17 cellular contexts compared by ENCODE assay signal in genomic region chr7:132295198-132295597, GRCh38.
DNase-seq lines count a peak whose midpoint lies in the region; ATAC-seq and TF ChIP-seq lines count a peak whose summit lies in the region.
"Had no signal": no experiment of that assay in that cellular context is flagged by ENCODE, and none has a peak within 500 bp of the region (broad histone marks: within the 10 kb centered on the region; RNA-seq: fewer than 3 reads in every experiment).

No MANE protein-coding gene starts in this region.

- no peak overlapping the region for H3K4ac ChIP-seq in mesenchymal stem cell (ENCODE audit: low read depth in 1 of 2, low read length in 2 of 2)

- TF ChIP-seq POLR2A in suprapubic skin (IDR thresholded peaks at IDR 0.05), result no peak
- no peak for TF ChIP-seq POLR2A in right lobe of liver (IDR thresholded peaks at IDR 0.05)

- H3K9me3 ChIP-seq in mesenchymal stem cell (ENCODE audit: control insufficient read depth, low read length) (no peaks in the 10 kb centered on the region), suprapubic skin (no peaks in the 10 kb centered on the region), right lobe of liver (no peaks in the 10 kb centered on the region)
- H3K9me3 ChIP-seq: SJSA1 had no signal

- no peak overlapping the region for H3K18ac ChIP-seq in mesenchymal stem cell (ENCODE audit: low read depth in 1 of 2, low read length in 2 of 2)

- H3K27ac ChIP-seq in RWPE1 (no peak overlapping the region), mesenchymal stem cell (ENCODE audit: low read length, poor library complexity, severe bottlenecking) (no peak overlapping the region), suprapubic skin (no peak overlapping the region), right lobe of liver (no peak overlapping the region)
- H3K27ac ChIP-seq: C4-2B, SJSA1 had no signal

- no peaks in the 10 kb centered on the region for H3K27me3 ChIP-seq in mesenchymal stem cell (ENCODE audit: control insufficient read depth in 1 of 2, insufficient read depth in 1 of 2, low read length in 2 of 2)
- H3K27me3 ChIP-seq in suprapubic skin, result no peaks in the 10 kb centered on the region
- no peaks in the 10 kb centered on the region for H3K27me3 ChIP-seq in right lobe of liver
- H3K27me3 ChIP-seq: SJSA1 had no signal

- POLR2A ChIA-PET in RWPE1 (lab: Yijun Ruan, JAX; ENCODE audit: low non-redundant PET), result no interaction called here

- ATAC-seq in GM18870 (IDR thresholded peaks at IDR 0.05; ENCODE audit: unreplicated experiment) (no peak), right lobe of liver (no peak)

- H3K4me3 ChIP-seq in mesenchymal stem cell (ENCODE audit: insufficient read depth in 1 of 2, low read depth in 1 of 2, low read length in 2 of 2) (no peak overlapping the region), suprapubic skin (no peak overlapping the region), right lobe of liver (no peak overlapping the region)
- H3K4me3 ChIP-seq: SJSA1 had no signal

- H2BK120ac ChIP-seq in mesenchymal stem cell (ENCODE audit: low read depth, low read length), result no peak overlapping the region

- TF ChIP-seq EP300 in suprapubic skin (IDR thresholded peaks at IDR 0.05), result no peak

- no peak overlapping the region for H3K4me2 ChIP-seq in mesenchymal stem cell (ENCODE audit: low read length, poor library complexity, severe bottlenecking)

- H3K79me1 ChIP-seq in mesenchymal stem cell (replicated peaks; ENCODE audit: low read length, poor library complexity, severe bottlenecking), result no peaks in the 10 kb centered on the region

- no peak overlapping the region for H2BK5ac ChIP-seq in mesenchymal stem cell (ENCODE audit: low read depth, low read length, poor library complexity, severe bottlenecking)

- no peak overlapping the region for H3K9ac ChIP-seq in mesenchymal stem cell (ENCODE audit: low read length)

- peaks cover 3% of the 10 kb centered on the region for H3K4me1 ChIP-seq in mesenchymal stem cell (ENCODE audit: control insufficient read depth, insufficient read depth, low read depth, low read length)
- H3K4me1 ChIP-seq in suprapubic skin, result no peaks in the 10 kb centered on the region
- no peaks in the 10 kb centered on the region for H3K4me1 ChIP-seq in right lobe of liver
- H3K4me1 ChIP-seq: SJSA1 had no signal

- no peak overlapping the region for H3K14ac ChIP-seq in mesenchymal stem cell (ENCODE audit: low read length in 2 of 2)

- no peak overlapping the region for H2BK15ac ChIP-seq in mesenchymal stem cell (ENCODE audit: low read depth, poor library complexity, severe bottlenecking)

- 44% methylated on average over 3 of the region's 3 CpGs for WGBS in mesenchymal stem cell
- 51% methylated on average over 3 of the region's 3 CpGs for WGBS in suprapubic skin
- WGBS in right lobe of liver (ENCODE audit: insufficient coverage, low coverage, low lambda C conversion rate, missing lambda C conversion rate), result 65% methylated on average over 2 of the region's 3 CpGs

- H3K36me3 ChIP-seq in mesenchymal stem cell (ENCODE audit: control insufficient read depth in 1 of 2, insufficient read depth in 2 of 2, low read depth in 1 of 2, low read length in 2 of 2), result peaks cover 0 to 6% of the 10 kb centered on the region in 2 experiments
- H3K36me3 ChIP-seq in suprapubic skin, result no peaks in the 10 kb centered on the region
- no peaks in the 10 kb centered on the region for H3K36me3 ChIP-seq in right lobe of liver
- H3K36me3 ChIP-seq: SJSA1 had no signal

- peak; percentile 46 for DNase-seq in Daoy (ENCODE audit: low read depth)
- DNase-seq in RWPE1 (ENCODE audit: low spot score), result peak; percentile 11
- DNase-seq in dermis blood vessel endothelial cell, result peak; percentile 59
- peak; percentile 54 for DNase-seq in mesenchymal stem cell
- DNase-seq in suprapubic skin (ENCODE audit: low spot score in 2 of 2), result no peak
- no peak for DNase-seq in right lobe of liver
- DNase-seq: DMS 273 treated with DMSO at 0.1 percent for 48 hours, H9, NCI-H1417, NCI-H1930, NCI-H2171, NCI-H446, NCI-H69, RPMI8226 had no signal

- CTCF ChIA-PET in RWPE1 (lab: Yijun Ruan, JAX), result interaction anchor here (0.6 kb wide), 1 partner anchor 657 kb away, joined by 5 read pairs; no protein-coding TSS in a partner anchor

- no peak overlapping the region for H2AK5ac ChIP-seq in mesenchymal stem cell (ENCODE audit: low read length, severe bottlenecking)

- H4K8ac ChIP-seq in mesenchymal stem cell (ENCODE audit: low read length), result no peak overlapping the region

- H3K23ac ChIP-seq in mesenchymal stem cell (ENCODE audit: low read length in 2 of 2), result no peak overlapping the region

- no peak for TF ChIP-seq CTCF in RWPE1 (conservative IDR thresholded peaks at IDR 0.05; ENCODE audit: low read depth)
- TF ChIP-seq CTCF in suprapubic skin (IDR thresholded peaks at IDR 0.05), result no peak
- no peak for TF ChIP-seq CTCF in right lobe of liver (IDR thresholded peaks at IDR 0.05)

- peak overlapping the region; percentile 34 for H4K91ac ChIP-seq in mesenchymal stem cell (ENCODE audit: low read length)

- H2BK12ac ChIP-seq in mesenchymal stem cell (ENCODE audit: low read length in 2 of 2), result no peak overlapping the region

- no peak overlapping the region for H2AFZ ChIP-seq in mesenchymal stem cell (ENCODE audit: low read depth, low read length)

- intact Hi-C loops in right lobe of liver (cut with DNase I), result no loop called here

Comparison
In these comparisons a context has a peak if more than half of its experiments do, and no peak if none do; other contexts are left out.
1. DNase-seq: peak in Daoy (single experiment), RWPE1 (single experiment), dermis blood vessel endothelial cell (single experiment) and mesenchymal stem cell (single experiment); none in suprapubic skin (0 of 2) and right lobe of liver (0 of 3).